ENCODE assay signal across 1 cellular context in the genomic region with DNA sequence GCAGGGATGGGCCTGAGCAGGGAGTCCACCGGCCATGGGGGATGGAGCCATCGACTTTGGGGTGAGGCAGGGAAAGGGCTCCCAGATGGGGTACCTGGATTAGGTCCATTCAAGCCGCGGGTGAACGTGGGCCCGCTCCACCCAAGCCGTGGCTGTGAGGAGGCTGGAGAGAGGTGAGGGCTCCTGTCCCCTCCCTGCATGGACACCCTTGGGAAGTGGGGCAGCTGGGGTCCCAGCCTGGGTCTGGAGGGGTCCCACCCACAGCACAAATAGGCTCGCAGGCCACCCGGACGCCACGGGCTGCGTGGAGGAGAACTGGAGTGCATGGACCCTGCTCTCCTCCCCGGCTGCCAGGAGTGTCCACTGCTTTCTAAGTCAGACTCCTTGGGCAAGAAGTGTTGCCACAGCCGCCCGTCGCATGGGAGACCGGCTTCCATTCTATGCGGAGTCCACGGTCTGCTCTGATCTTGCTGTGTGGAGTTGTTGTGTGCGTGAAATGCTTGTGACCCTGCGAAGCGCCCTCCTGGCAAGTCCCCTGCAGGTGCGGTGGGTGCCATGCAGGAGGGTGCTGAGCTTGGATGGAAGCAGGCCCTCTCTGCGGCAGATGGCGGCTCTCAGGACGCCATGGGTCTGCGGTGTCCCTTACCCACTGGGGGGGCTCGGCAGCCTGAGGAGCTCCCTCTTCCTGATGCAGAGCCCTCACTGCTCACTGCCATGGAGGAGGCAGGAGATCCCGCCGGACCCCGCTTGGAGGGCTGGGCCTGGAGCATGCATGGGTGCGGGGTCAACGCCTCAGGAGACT.
TF ChIP-seq lines count a peak whose summit lies in the region.

No MANE protein-coding gene starts in this region.

TF ChIP-seq in K562, 482 proteins besides CTCF, POLR2A, EP300 and RAD21:
- TF ChIP-seq POLR2G (IDR thresholded peaks at IDR 0.05; ENCODE audit: low read depth, low read length) (peak; percentile 42; the same call in 1 of the 2 replicates), CREB3L1 (IDR thresholded peaks at IDR 0.05; ENCODE audit: borderline replicate concordance, low read depth) (no peak), MTA2 (IDR thresholded peaks at IDR 0.05; ENCODE audit: low read depth) (no peak), ZNF197 (CRISPR knock-in tag; IDR thresholded peaks at IDR 0.05; ENCODE audit: low read depth) (no peak), ZNF165 (CRISPR knock-in tag; IDR thresholded peaks at IDR 0.05; ENCODE audit: borderline replicate concordance) (no peak), PHF21A (IDR thresholded peaks at IDR 0.05; ENCODE audit: borderline replicate concordance, low read depth) (no peak), HINFP (tag; conservative IDR thresholded peaks at IDR 0.05; ENCODE audit: low read depth) (no peak), RBFOX2 (IDR thresholded peaks at IDR 0.05; ENCODE audit: low read depth, low read length) (peak; percentile 36), NR2C2 (CRISPR knock-in tag; IDR thresholded peaks at IDR 0.05) (no peak), NR2C2 (tag; IDR thresholded peaks at IDR 0.05) (no peak), CC2D1A (IDR thresholded peaks at IDR 0.05) (no peak), BRCA1 (IDR thresholded peaks at IDR 0.05) (no peak), BRCA1 (CRISPR knock-in tag; IDR thresholded peaks at IDR 0.05) (no peak), ZNF444 (CRISPR knock-in tag; IDR thresholded peaks at IDR 0.05) (no peak), RFX5 (IDR thresholded peaks at IDR 0.05; ENCODE audit: low read depth, low read length) (no peak), CHD1 (IDR thresholded peaks at IDR 0.05; ENCODE audit: low read length) (peak; percentile 32)
- TF ChIP-seq, protein P1, sequence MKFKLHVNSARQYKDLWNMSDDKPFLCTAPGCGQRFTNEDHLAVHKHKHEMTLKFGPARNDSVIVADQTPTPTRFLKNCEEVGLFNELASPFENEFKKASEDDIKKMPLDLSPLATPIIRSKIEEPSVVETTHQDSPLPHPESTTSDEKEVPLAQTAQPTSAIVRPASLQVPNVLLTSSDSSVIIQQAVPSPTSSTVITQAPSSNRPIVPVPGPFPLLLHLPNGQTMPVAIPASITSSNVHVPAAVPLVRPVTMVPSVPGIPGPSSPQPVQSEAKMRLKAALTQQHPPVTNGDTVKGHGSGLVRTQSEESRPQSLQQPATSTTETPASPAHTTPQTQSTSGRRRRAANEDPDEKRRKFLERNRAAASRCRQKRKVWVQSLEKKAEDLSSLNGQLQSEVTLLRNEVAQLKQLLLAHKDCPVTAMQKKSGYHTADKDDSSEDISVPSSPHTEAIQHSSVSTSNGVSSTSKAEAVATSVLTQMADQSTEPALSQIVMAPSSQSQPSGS (CRISPR knock-in tag; IDR thresholded peaks at IDR 0.05) = no peak
- TF ChIP-seq, protein P2, sequence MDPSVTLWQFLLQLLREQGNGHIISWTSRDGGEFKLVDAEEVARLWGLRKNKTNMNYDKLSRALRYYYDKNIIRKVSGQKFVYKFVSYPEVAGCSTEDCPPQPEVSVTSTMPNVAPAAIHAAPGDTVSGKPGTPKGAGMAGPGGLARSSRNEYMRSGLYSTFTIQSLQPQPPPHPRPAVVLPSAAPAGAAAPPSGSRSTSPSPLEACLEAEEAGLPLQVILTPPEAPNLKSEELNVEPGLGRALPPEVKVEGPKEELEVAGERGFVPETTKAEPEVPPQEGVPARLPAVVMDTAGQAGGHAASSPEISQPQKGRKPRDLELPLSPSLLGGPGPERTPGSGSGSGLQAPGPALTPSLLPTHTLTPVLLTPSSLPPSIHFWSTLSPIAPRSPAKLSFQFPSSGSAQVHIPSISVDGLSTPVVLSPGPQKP (CRISPR knock-in tag; IDR thresholded peaks at IDR 0.05) = no peak
- TF ChIP-seq, protein P3, sequence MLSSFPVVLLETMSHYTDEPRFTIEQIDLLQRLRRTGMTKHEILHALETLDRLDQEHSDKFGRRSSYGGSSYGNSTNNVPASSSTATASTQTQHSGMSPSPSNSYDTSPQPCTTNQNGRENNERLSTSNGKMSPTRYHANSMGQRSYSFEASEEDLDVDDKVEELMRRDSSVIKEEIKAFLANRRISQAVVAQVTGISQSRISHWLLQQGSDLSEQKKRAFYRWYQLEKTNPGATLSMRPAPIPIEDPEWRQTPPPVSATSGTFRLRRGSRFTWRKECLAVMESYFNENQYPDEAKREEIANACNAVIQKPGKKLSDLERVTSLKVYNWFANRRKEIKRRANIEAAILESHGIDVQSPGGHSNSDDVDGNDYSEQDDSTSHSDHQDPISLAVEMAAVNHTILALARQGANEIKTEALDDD (IDR thresholded peaks at IDR 0.05) = no peak
